Comparison of ENCODE assay signal across 12 cellular contexts in genomic region chr6:29017428-29017802, GRCh38. TPM values are rescaled to one million over a fixed set of nuclear protein-coding genes. Genes with fewer than 3 reads are reported as not detected.
DNase-seq lines count a peak whose midpoint lies in the region; ATAC-seq and TF ChIP-seq lines count a peak whose summit lies in the region.
"Had no signal": no experiment of that assay in that cellular context is flagged by ENCODE, and none has a peak within 500 bp of the region (broad histone marks: within the 10 kb centered on the region; RNA-seq: fewer than 3 reads in every experiment).

No MANE protein-coding gene starts in this region.

- no peak overlapping the region for H3K27ac ChIP-seq in CD4-positive, CD25-positive, alpha-beta regulatory T cell (ENCODE audit: insufficient read depth, low read length, poor library complexity, severe bottlenecking)
- H3K27ac ChIP-seq in HCT116 (ENCODE audit: low read depth, low read length) (no peak overlapping the region), ovary (no peak overlapping the region)
- H3K27ac ChIP-seq: foreskin keratinocyte had no signal

- no peaks in the 10 kb centered on the region for H3K36me3 Mint-ChIP-seq in CD4-positive, CD25-positive, alpha-beta regulatory T cell
- H3K36me3 Mint-ChIP-seq in activated naive CD8-positive, alpha-beta T cell = peaks cover 2% of the 10 kb centered on the region
- H3K36me3 Mint-ChIP-seq in natural killer cell = no peaks in the 10 kb centered on the region

- TF ChIP-seq CTCF in HCT116 (IDR thresholded peaks at IDR 0.05 in 2 of 3, conservative IDR thresholded peaks at IDR 0.05 in 1 of 3; ENCODE audit: borderline replicate concordance in 1 of 3, insufficient read depth in 1 of 3, low read depth in 2 of 3, low read length in 2 of 3) (no peak), natural killer cell (IDR thresholded peaks at IDR 0.05) (peak; percentile 7), ovary (IDR thresholded peaks at IDR 0.05) (no peak), omental fat pad (IDR thresholded peaks at IDR 0.05) (no peak)

- peaks cover 0 to 2% of the 10 kb centered on the region in 2 experiments for H3K9me3 ChIP-seq in CD4-positive, CD25-positive, alpha-beta regulatory T cell (ENCODE audit: control insufficient read depth in 2 of 2, low read length in 2 of 2)
- no peaks in the 10 kb centered on the region for H3K9me3 ChIP-seq in HCT116 (ENCODE audit: control insufficient read depth in 1 of 2, insufficient read depth in 1 of 2, low read depth in 1 of 2, low read length in 2 of 2)
- H3K9me3 ChIP-seq in ovary = no peaks in the 10 kb centered on the region
- H3K9me3 ChIP-seq: sigmoid colon had no signal

- H2AFZ ChIP-seq in HCT116 (ENCODE audit: low read depth, low read length, poor library complexity, severe bottlenecking) = peak overlapping the region; percentile 63

- no peak overlapping the region for H3K9ac ChIP-seq in HCT116 (ENCODE audit: low read length)

- no peaks in the 10 kb centered on the region for H3K79me2 ChIP-seq in HCT116 (ENCODE audit: insufficient read depth, low read length)

- no peak for ATAC-seq in CD4-positive, CD25-positive, alpha-beta regulatory T cell (ENCODE audit: low read depth in 2 of 2)
- no peak for ATAC-seq in HCT116
- ATAC-seq in natural killer cell = no peak
- no peak for ATAC-seq in omental fat pad (ENCODE audit: low FRiP score)

- TF ChIP-seq POLR2A in HCT116 (IDR thresholded peaks at IDR 0.05; ENCODE audit: borderline replicate concordance, extremely low read depth, insufficient read depth, insufficient read length) (no peak), ovary (IDR thresholded peaks at IDR 0.05) (no peak)

- 32 to 38% (median 34%) methylated on average over 3 of the region's 3 CpGs for WGBS in ovary, 3 donors

- no peak for TF ChIP-seq RAD21 in HCT116 (IDR thresholded peaks at IDR 0.05; ENCODE audit: low read depth)

- POLR2A ChIA-PET in HCT116 (lab: Charles Lee) = no interaction called here

- no TSS peak for BruUV-seq in HCT116 (replicated peaks; lab: Mats Ljungman, UMichigan)

- peaks cover 33% of the 10 kb centered on the region for H3K27me3 ChIP-seq in CD4-positive, CD25-positive, alpha-beta regulatory T cell (ENCODE audit: control insufficient read depth, insufficient read depth, low read length)
- no peaks in the 10 kb centered on the region for H3K27me3 ChIP-seq in HCT116 (ENCODE audit: insufficient read depth, low read length)
- H3K27me3 ChIP-seq in ovary = no peaks in the 10 kb centered on the region

- DNase-seq in CD4-positive, CD25-positive, alpha-beta regulatory T cell = no peak
- DNase-seq in HCT116 (ENCODE audit: low read depth, low spot score) (no peak), natural killer cell (no peak), ovary (no peak), omental fat pad (ENCODE audit: low spot score) (no peak), DMS79 (lab: John Stamatoyannopoulos, UW) (no peak)

- no peaks in the 10 kb centered on the region for H3K36me3 ChIP-seq in CD4-positive, CD25-positive, alpha-beta regulatory T cell (ENCODE audit: control insufficient read depth, insufficient read depth, low read length)
- H3K36me3 ChIP-seq in HCT116 (ENCODE audit: control insufficient read depth in 1 of 2, insufficient read depth in 2 of 2, low read length in 2 of 2) (no peaks in the 10 kb centered on the region), ovary (no peaks in the 10 kb centered on the region)
- H3K36me3 ChIP-seq: sigmoid colon had no signal

- peaks cover 55% of the 10 kb centered on the region for H3K27me3 Mint-ChIP-seq in CD4-positive, CD25-positive, alpha-beta regulatory T cell
- peaks cover 11% of the 10 kb centered on the region for H3K27me3 Mint-ChIP-seq in activated naive CD8-positive, alpha-beta T cell
- peaks cover 51 to 73% of the 10 kb centered on the region in 2 donors for H3K27me3 Mint-ChIP-seq in natural killer cell (ENCODE audit: low read depth in 2 of 2)

- peak overlapping the region; percentile 71 to 90 (median 86) for H3K4me3 Mint-ChIP-seq in CD4-positive, CD25-positive, alpha-beta regulatory T cell
- H3K4me3 Mint-ChIP-seq in activated naive CD8-positive, alpha-beta T cell = no peak overlapping the region
- no peak overlapping the region for H3K4me3 Mint-ChIP-seq in natural killer cell

- no peaks in the 10 kb centered on the region for H4K20me1 ChIP-seq in HCT116 (ENCODE audit: insufficient read depth)

- no peaks in the 10 kb centered on the region for H3K9me2 ChIP-seq in HCT116 (ENCODE audit: insufficient read depth)

- H3K4me1 ChIP-seq in CD4-positive, CD25-positive, alpha-beta regulatory T cell (ENCODE audit: control insufficient read depth, insufficient read depth, low read length, poor library complexity, severe bottlenecking) = peaks cover 8% of the 10 kb centered on the region
- H3K4me1 ChIP-seq in HCT116 (ENCODE audit: control insufficient read depth in 1 of 2, insufficient read depth in 2 of 2, low read length in 2 of 2) = no peaks in the 10 kb centered on the region
- H3K4me1 ChIP-seq in ovary (ENCODE audit: insufficient read depth) = peaks cover 4% of the 10 kb centered on the region
- H3K4me1 ChIP-seq: foreskin keratinocyte had no signal

- no peak overlapping the region for H3K27ac Mint-ChIP-seq in CD4-positive, CD25-positive, alpha-beta regulatory T cell
- H3K27ac Mint-ChIP-seq in activated naive CD8-positive, alpha-beta T cell = peak overlapping the region; percentile 65
- no peak overlapping the region for H3K27ac Mint-ChIP-seq in natural killer cell

- TF ChIP-seq EP300 in ovary (IDR thresholded peaks at IDR 0.05) = no peak

- peaks cover 0 to 4% (median 0%) of the 10 kb centered on the region in 7 donors for H3K9me3 Mint-ChIP-seq in CD4-positive, CD25-positive, alpha-beta regulatory T cell
- no peaks in the 10 kb centered on the region for H3K9me3 Mint-ChIP-seq in activated naive CD8-positive, alpha-beta T cell (ENCODE audit: low read depth)
- no peaks in the 10 kb centered on the region for H3K9me3 Mint-ChIP-seq in natural killer cell

- H3K4me2 ChIP-seq in HCT116 (ENCODE audit: low read length) = no peak overlapping the region

- RAD21 ChIA-PET in HCT116 (lab: Charles Lee; ENCODE audit: low non-redundant PET in 1 of 2, low total read pairs in 2 of 2, uncharacterized antibody in 2 of 2, unreplicated experiment in 2 of 2) = no interaction called here

- H3K4me1 Mint-ChIP-seq in CD4-positive, CD25-positive, alpha-beta regulatory T cell = peaks cover 0 to 17% (median 10%) of the 10 kb centered on the region in 4 donors
- peaks cover 12% of the 10 kb centered on the region for H3K4me1 Mint-ChIP-seq in activated naive CD8-positive, alpha-beta T cell (ENCODE audit: low read depth)
- peaks cover 17 to 19% of the 10 kb centered on the region in 2 donors for H3K4me1 Mint-ChIP-seq in natural killer cell

- intact Hi-C loops in HCT116 (cut with micrococcal nuclease) (loop anchor here (1.0 to 2.0 kb wide), 3 partner anchors 121 to 331 kb away; no protein-coding TSS in a partner anchor), natural killer cell (cut with micrococcal nuclease) (loop anchor here (1.0 kb wide), 2 partner anchors 180 to 331 kb away; no protein-coding TSS in a partner anchor), ovary (cut with DNase I) (loop anchor here (5.0 to 10.0 kb wide), 6 partner anchors 173 to 333 kb away; no protein-coding TSS in a partner anchor)

- no peak overlapping the region for H3K4me3 ChIP-seq in CD4-positive, CD25-positive, alpha-beta regulatory T cell (ENCODE audit: low read depth, low read length)
- H3K4me3 ChIP-seq in HCT116 (replicated peaks in 1 of 2; ENCODE audit: low read depth in 1 of 2, low read length in 2 of 2) = no peak overlapping the region
- H3K4me3 ChIP-seq in ovary = no peak overlapping the region

- CTCF ChIA-PET in HCT116 (lab: Charles Lee) = no interaction called here

TF ChIP-seq in HCT116, 20 proteins besides CTCF, POLR2A, EP300 and RAD21 (continues in another document):
- no peak for TF ChIP-seq ZBTB33 (IDR thresholded peaks at IDR 0.05; ENCODE audit: extremely low read depth, insufficient replicate concordance, low read length)
- TF ChIP-seq JUND (IDR thresholded peaks at IDR 0.05) = no peak
- TF ChIP-seq YY1 (IDR thresholded peaks at IDR 0.05; ENCODE audit: extremely low read depth, insufficient replicate concordance, low read depth, low read length) = no peak
- TF ChIP-seq SRF (IDR thresholded peaks at IDR 0.05; ENCODE audit: low read depth) = no peak
- no peak for TF ChIP-seq CEBPB (IDR thresholded peaks at IDR 0.05; ENCODE audit: low read depth)
- TF ChIP-seq SIN3A (IDR thresholded peaks at IDR 0.05; ENCODE audit: low read depth) = no peak
- no peak for TF ChIP-seq ZFX (IDR thresholded peaks at IDR 0.05)
- TF ChIP-seq CBX3 (IDR thresholded peaks at IDR 0.05; ENCODE audit: low read depth) = no peak
- no peak for TF ChIP-seq MAX (IDR thresholded peaks at IDR 0.05)

RNA-seq across cellular contexts. Expression of gene ZNF311, which starts 12.3 kb away (rescaled TPM):
- not detected for total RNA-seq in CD4-positive, CD25-positive, alpha-beta regulatory T cell
- polyA plus RNA-seq in CD4-positive, CD25-positive, alpha-beta regulatory T cell = under 1 TPM in 2 of 4 donors, not detected in 2; 0.13 to 0.54 TPM
- total RNA-seq in HCT116 (2021; ENCODE audit: unreplicated experiment) = not detected
- not detected in 2 replicates for polyA plus RNA-seq in HCT116 (2012)
- total RNA-seq in natural killer cell = under 1 TPM; 0.23 to 0.29 (median 0.28) TPM
- total RNA-seq in ovary = 1 to 10 TPM in 5 of 7 donors, under 1 TPM in 2; 0.34 to 3.3 (median 1.4) TPM
- polyA plus RNA-seq in ovary = 1 to 10 TPM; 1.4 to 1.7 TPM
- 1 to 10 TPM in 1 of 4 donors, under 1 TPM in 3; 0.36 to 1.9 (median 0.59) TPM for total RNA-seq in omental fat pad

RNA-seq across cellular contexts. Expression of gene OR2W1, which starts 27.6 kb away (rescaled TPM):
- not detected for total RNA-seq in CD4-positive, CD25-positive, alpha-beta regulatory T cell
- polyA plus RNA-seq in CD4-positive, CD25-positive, alpha-beta regulatory T cell = not detected
- total RNA-seq in HCT116 (2021; ENCODE audit: unreplicated experiment) (not detected), natural killer cell (not detected), ovary (not detected), omental fat pad (not detected)
- not detected in 2 replicates for polyA plus RNA-seq in HCT116 (2012)
- polyA plus RNA-seq in ovary = not detected
- total RNA-seq: dermis microvascular lymphatic vessel endothelial cell, foreskin keratinocyte, kidney, sigmoid colon, temporal lobe had no signal
- polyA plus RNA-seq: foreskin keratinocyte, sigmoid colon had no signal

Comparison
In these comparisons a context has a peak if more than half of its experiments do, and no peak if none do; other contexts are left out.
1. H3K4me3 Mint-ChIP-seq: peak in CD4-positive, CD25-positive, alpha-beta regulatory T cell (4 of 4); none in activated naive CD8-positive, alpha-beta T cell (single experiment) and natural killer cell (single experiment).